In genomic region chr7:17159500-17160037, GRCh38 we compare ENCODE assay signal across 11 cellular contexts.
A peak's percentile ranks its signal among the peaks of the same experiment; 100 is the strongest.
DNase-seq lines count a peak whose midpoint lies in the region; ATAC-seq and TF ChIP-seq lines count a peak whose summit lies in the region.
"Had no signal": no experiment of that assay in that cellular context is flagged by ENCODE, and none has a peak within 500 bp of the region (broad histone marks: within the 10 kb centered on the region; RNA-seq: fewer than 3 reads in every experiment).

No MANE protein-coding gene starts in this region.

- intact Hi-C loops in mucosa of descending colon (cut with DNase I, micrococcal nuclease), result no loop called here

- H3K4me3 ChIP-seq in MG63, result no peak overlapping the region
- no peak overlapping the region for H3K4me3 ChIP-seq in mucosa of descending colon

- no peaks in the 10 kb centered on the region for H3K36me3 ChIP-seq in MG63
- H3K36me3 ChIP-seq in mucosa of descending colon (ENCODE audit: low read depth), result no peaks in the 10 kb centered on the region

- H3K9me3 ChIP-seq in MG63, result 0 out of 2 replicates have a peak, but pooled peaks cover 2% of the 10 kb centered on the region
- H3K9me3 ChIP-seq in mucosa of descending colon, result no peaks in the 10 kb centered on the region

- H3K4me1 ChIP-seq in mucosa of descending colon (ENCODE audit: low read depth), result no peaks in the 10 kb centered on the region

- ATAC-seq in GM18861 (IDR thresholded peaks at IDR 0.05; ENCODE audit: unreplicated experiment) (peak; percentile 73), GM21360 (IDR thresholded peaks at IDR 0.05; ENCODE audit: unreplicated experiment) (peak; percentile 86), HG03045 (IDR thresholded peaks at IDR 0.05; ENCODE audit: unreplicated experiment) (peak; percentile 90), mucosa of descending colon (no peak)

- DNase-seq in activated naive CD4-positive, alpha-beta T cell treated with anti-CD3 and anti-CD28 coated beads, Interleukin-2, amount 50 U/mL, for 16 hours, result peak; percentile 14
- DNase-seq in MG63, result no peak
- DNase-seq in mucosa of descending colon, result no peak
- no peak for DNase-seq in cerebellar nuclear complex (lab: John Stamatoyannopoulos, UW)
- DNase-seq: cortex of kidney, glutamatergic neuron, NCI-H2029, SHP77 had no signal

- H3K27me3 ChIP-seq in MG63, result no peaks in the 10 kb centered on the region

- no peak for TF ChIP-seq CTCF in mucosa of descending colon (IDR thresholded peaks at IDR 0.05)
